Comparison of ENCODE assay signal across 2 cellular contexts in the genomic region with DNA sequence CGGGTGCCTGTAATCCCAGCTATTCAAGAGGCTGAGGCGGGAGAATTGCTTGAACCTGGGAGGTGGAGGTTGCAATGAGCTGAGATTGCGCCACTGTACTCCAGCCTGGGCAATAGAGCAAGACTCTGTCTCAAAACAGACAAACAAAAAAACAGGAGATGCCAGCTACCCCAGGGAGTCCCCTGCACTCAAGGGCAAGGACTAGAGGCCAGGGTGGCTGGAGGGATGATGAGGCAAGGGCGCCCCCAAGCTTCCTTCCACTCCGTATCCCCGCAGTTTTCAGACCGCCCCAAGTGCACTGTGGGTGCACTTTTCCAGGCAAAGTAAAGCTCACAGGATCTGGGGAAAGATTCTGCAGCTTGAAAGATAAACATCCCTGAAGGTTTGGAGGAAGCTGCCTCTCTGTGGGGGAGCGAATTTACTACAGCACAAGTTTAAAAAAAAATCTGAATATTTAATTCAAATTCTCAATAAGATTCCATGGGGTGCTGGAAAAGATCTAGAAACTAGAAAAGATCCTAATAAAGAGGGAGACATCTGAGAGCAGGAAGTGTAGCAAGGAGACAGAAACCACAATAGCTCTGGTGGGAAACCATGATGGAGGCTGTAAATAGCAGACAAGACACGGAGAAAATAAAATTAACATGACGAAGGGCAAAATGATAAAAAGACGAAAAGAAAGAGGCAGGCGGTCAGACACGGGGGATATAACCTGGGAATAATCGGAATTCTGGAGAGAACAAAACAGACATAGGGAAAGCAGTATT.
TF ChIP-seq lines count a peak whose summit lies in the region.

No MANE protein-coding gene starts in this region.

TF ChIP-seq in H1, 55 proteins besides CTCF, POLR2A, EP300 and RAD21:
- 0 out of 2 replicates have a peak, but pooled peaks have one; percentile 4 for TF ChIP-seq CEBPB (IDR thresholded peaks at IDR 0.05; ENCODE audit: low read depth, low read length)
TF ChIP-seq in H1: peak in this region for 1; not testable (repeated sequence) for 54.

TF ChIP-seq in HepG2, 621 proteins besides CTCF, POLR2A, EP300 and RAD21:
- TF ChIP-seq ZNF121 (CRISPR knock-in tag; IDR thresholded peaks at IDR 0.05) (peak; percentile 74), STAG1 (CRISPR knock-in tag; IDR thresholded peaks at IDR 0.05) (peak; percentile 23; the same call in 1 of the 2 replicates)
